8 cellular contexts compared by ENCODE assay signal in genomic region chr10:931326-932318, GRCh38. TPM values are rescaled to one million over a fixed set of nuclear protein-coding genes. Genes with fewer than 3 reads are reported as not detected.
A peak's percentile ranks its signal among the peaks of the same experiment; 100 is the strongest.
DNase-seq lines count a peak whose midpoint lies in the region; ATAC-seq and TF ChIP-seq lines count a peak whose summit lies in the region.

Gene LARP4B (minus strand): TSS chr10:931705. CDS start chr10:885721, 45,984 bp downstream.

- H3K27ac ChIP-seq in CD4-positive, alpha-beta T cell (ENCODE audit: low read depth, low read length), result peak within 1 kb of the TSS; percentile 50
- peak within 1 kb of the TSS; percentile 85 to 89 for H3K27ac ChIP-seq in liver (ENCODE audit: low read depth in 1 of 2, low read length in 2 of 2)

- H3K27ac Mint-ChIP-seq in CD4-positive, alpha-beta T cell, result peak within 1 kb of the TSS; percentile 89
- peak within 1 kb of the TSS; percentile 87 for H3K27ac Mint-ChIP-seq in activated CD4-positive, alpha-beta memory T cell treated with anti-CD3 and anti-CD28 coated beads for 36 hours

- H3K4me1 Mint-ChIP-seq in CD4-positive, alpha-beta T cell (ENCODE audit: low read depth), result peaks cover 48% of the 10 kb centered on the region
- H3K4me1 Mint-ChIP-seq in activated CD4-positive, alpha-beta memory T cell treated with anti-CD3 and anti-CD28 coated beads for 36 hours (ENCODE audit: low read depth), result peaks cover 36% of the 10 kb centered on the region

- peaks cover 0 to 2% (median 0%) of the 10 kb centered on the region in 4 donors for H3K36me3 ChIP-seq in liver (ENCODE audit: control insufficient read depth in 4 of 4, insufficient read depth in 3 of 4, low read depth in 1 of 4, low read length in 3 of 4)

- POLR2A ChIA-PET in CD4-positive, alpha-beta T cell (lab: Charles Lee), result interaction anchor here (0.9 to 2.8 kb wide), 9 partner anchors 13 to 796 kb away, joined by 3 to 31 read pairs (median 4); partner anchors contain the start of genes GTPBP4, IDI1, WDR37 and ZMYND11
- POLR2A ChIA-PET in activated CD4-positive, alpha-beta memory T cell treated with anti-CD3 and anti-CD28 coated beads for 36 hours (lab: Charles Lee), result interaction anchor here (1.0 to 2.5 kb wide), 6 partner anchors 18 to 124 kb away, joined by 3 to 7 read pairs (median 4); partner anchors contain the start of genes GTPBP4, IDI1 and WDR37

- ATAC-seq in CD4-positive, alpha-beta T cell (ENCODE audit: poor library complexity), result peak; percentile 97
- peak; percentile 89 for ATAC-seq in GM19455 (IDR thresholded peaks at IDR 0.05; ENCODE audit: unreplicated experiment)

- intact Hi-C loops in CD4-positive, alpha-beta T cell (cut with DNase I, micrococcal nuclease), result loop anchor here (1.0 to 5.0 kb wide), 5 partner anchors 55 to 131 kb away; partner anchors contain the start of gene GTPBP4 (in 1 of the 2)
- intact Hi-C loops in activated CD4-positive, alpha-beta memory T cell treated with anti-CD3 and anti-CD28 coated beads for 36 hours (cut with micrococcal nuclease), result loop anchor here (1.0 kb wide), 2 partner anchors 57 to 118 kb away; partner anchors contain the start of genes GTPBP4 and IDI1

- CTCF ChIA-PET in CD4-positive, alpha-beta T cell (lab: Charles Lee), result interaction anchor here (1.0 kb wide), 1 partner anchor 57 kb away, joined by 3 read pairs; the partner anchor contains the start of gene GTPBP4
- CTCF ChIA-PET in activated CD4-positive, alpha-beta memory T cell treated with anti-CD3 and anti-CD28 coated beads for 36 hours (lab: Charles Lee), result interaction anchor here (0.8 kb wide), 1 partner anchor 58 kb away, joined by 3 read pairs; no protein-coding TSS in a partner anchor

- no peaks in the 10 kb centered on the region for H3K9me3 Mint-ChIP-seq in CD4-positive, alpha-beta T cell
- no peaks in the 10 kb centered on the region for H3K9me3 Mint-ChIP-seq in activated CD4-positive, alpha-beta memory T cell treated with anti-CD3 and anti-CD28 coated beads for 36 hours

- no peaks in the 10 kb centered on the region for H3K9me3 ChIP-seq in CD4-positive, alpha-beta T cell (ENCODE audit: control insufficient read depth, low read length)
- no peaks in the 10 kb centered on the region for H3K9me3 ChIP-seq in liver (ENCODE audit: control insufficient read depth in 4 of 4, low read length in 3 of 4)

- H3K4me3 ChIP-seq in liver (ENCODE audit: low read depth in 1 of 3, low read length in 3 of 3), result peak within 1 kb of the TSS; percentile 80 to 99 (median 90)

- peak within 1 kb of the TSS; percentile 98 for H3K4me3 Mint-ChIP-seq in CD4-positive, alpha-beta T cell
- peak within 1 kb of the TSS; percentile 88 for H3K4me3 Mint-ChIP-seq in activated CD4-positive, alpha-beta memory T cell treated with anti-CD3 and anti-CD28 coated beads for 36 hours

- peaks cover 4 to 22% (median 13%) of the 10 kb centered on the region in 4 donors for H3K4me1 ChIP-seq in liver (ENCODE audit: control insufficient read depth in 4 of 4, insufficient read depth in 4 of 4, low read length in 3 of 4)

- peak within 1 kb of the TSS; percentile 33 to 92 for H3K9ac ChIP-seq in liver (ENCODE audit: low read depth in 1 of 2, low read length in 2 of 2)

- no peaks in the 10 kb centered on the region for H3K27me3 ChIP-seq in CD4-positive, alpha-beta T cell (ENCODE audit: control insufficient read depth, insufficient read depth, low read length)
- H3K27me3 ChIP-seq in liver (ENCODE audit: control insufficient read depth in 4 of 4, insufficient read depth in 4 of 4, low read length in 3 of 4), result no peaks in the 10 kb centered on the region

- no peak for TF ChIP-seq RAD21 in liver (IDR thresholded peaks at IDR 0.05)

- H3K36me3 Mint-ChIP-seq in CD4-positive, alpha-beta T cell (ENCODE audit: low read depth), result peaks cover 26% of the 10 kb centered on the region
- H3K36me3 Mint-ChIP-seq in activated CD4-positive, alpha-beta memory T cell treated with anti-CD3 and anti-CD28 coated beads for 36 hours, result peaks cover 13% of the 10 kb centered on the region

- peak; percentile 92 to 98 (median 95) for DNase-seq in CD4-positive, alpha-beta T cell
- DNase-seq in HK-2 (ENCODE audit: unreplicated experiment) (peak; percentile 92), NCI-H82 treated with DMSO at 0.1 percent for 48 hours (lab: John Stamatoyannopoulos, UW; ENCODE audit: unreplicated experiment) (peak; percentile 77), dermis microvascular lymphatic vessel endothelial cell (ENCODE audit: low read depth in 2 of 2) (peak; percentile 89 to 98)
- DNase-seq in activated CD4-positive, alpha-beta memory T cell treated with anti-CD3 and anti-CD28 coated beads for 36 hours, result peak; percentile 98
- DNase-seq in stimulated activated CD4-positive, alpha-beta T cell treated with anti-CD3 and anti-CD28 coated beads, Interleukin-4, amount 100 ng/mL, for 1 hour, result peak; percentile 95

- 1% methylated on average over 137 of the region's 137 CpGs for WGBS in liver

- no peaks in the 10 kb centered on the region for H3K27me3 Mint-ChIP-seq in CD4-positive, alpha-beta T cell
- H3K27me3 Mint-ChIP-seq in activated CD4-positive, alpha-beta memory T cell treated with anti-CD3 and anti-CD28 coated beads for 36 hours, result no peaks in the 10 kb centered on the region

- TF ChIP-seq CTCF in CD4-positive, alpha-beta T cell (IDR thresholded peaks at IDR 0.05), result no peak
- no peak for TF ChIP-seq CTCF in liver (IDR thresholded peaks at IDR 0.05; ENCODE audit: low read depth, low read length, missing input control)

TF ChIP-seq in liver, 16 proteins besides CTCF, POLR2A, EP300 and RAD21:
- TF ChIP-seq GABPA (IDR thresholded peaks at IDR 0.05 in 1 of 2, conservative IDR thresholded peaks at IDR 0.05 in 1 of 2) (peak; percentile 71 to 90), SP1 (IDR thresholded peaks at IDR 0.05) (peak; percentile 21), JUND (IDR thresholded peaks at IDR 0.05) (no peak), MAX (IDR thresholded peaks at IDR 0.05) (no peak), NR2F2 (IDR thresholded peaks at IDR 0.05) (no peak), HNF4A (conservative IDR thresholded peaks at IDR 0.05) (no peak), FOXA2 (IDR thresholded peaks at IDR 0.05) (no peak), REST (IDR thresholded peaks at IDR 0.05) (no peak), TAF1 (conservative IDR thresholded peaks at IDR 0.05) (no peak), HNF4G (IDR thresholded peaks at IDR 0.05) (no peak)

RNA-seq across cellular contexts. Expression of gene LARP4B, which starts in this region (rescaled TPM):
- total RNA-seq in CD4-positive, alpha-beta T cell, result 10 to 100 TPM; 33.1 to 40.2 TPM
- total RNA-seq in activated CD4-positive, alpha-beta memory T cell treated with anti-CD3 and anti-CD28 coated beads for 36 hours, result 10 to 100 TPM; 92.1 to 95.0 TPM
- total RNA-seq in dermis microvascular lymphatic vessel endothelial cell, result 23.5 and 24.8 TPM in 2 replicates
- 10 to 100 TPM; 16.1 to 20.4 TPM for total RNA-seq in liver
- polyA plus RNA-seq in liver, result 1 to 10 TPM; 5.5 to 8.1 TPM

Comparison
In these comparisons a context has a peak if more than half of its experiments do, and no peak if none do; other contexts are left out.
1. Peak in every context shown above with its lines: DNase-seq, ATAC-seq, H3K4me3 ChIP-seq and H3K27ac ChIP-seq.